7 cellular contexts compared by ENCODE assay signal in the genomic region with DNA sequence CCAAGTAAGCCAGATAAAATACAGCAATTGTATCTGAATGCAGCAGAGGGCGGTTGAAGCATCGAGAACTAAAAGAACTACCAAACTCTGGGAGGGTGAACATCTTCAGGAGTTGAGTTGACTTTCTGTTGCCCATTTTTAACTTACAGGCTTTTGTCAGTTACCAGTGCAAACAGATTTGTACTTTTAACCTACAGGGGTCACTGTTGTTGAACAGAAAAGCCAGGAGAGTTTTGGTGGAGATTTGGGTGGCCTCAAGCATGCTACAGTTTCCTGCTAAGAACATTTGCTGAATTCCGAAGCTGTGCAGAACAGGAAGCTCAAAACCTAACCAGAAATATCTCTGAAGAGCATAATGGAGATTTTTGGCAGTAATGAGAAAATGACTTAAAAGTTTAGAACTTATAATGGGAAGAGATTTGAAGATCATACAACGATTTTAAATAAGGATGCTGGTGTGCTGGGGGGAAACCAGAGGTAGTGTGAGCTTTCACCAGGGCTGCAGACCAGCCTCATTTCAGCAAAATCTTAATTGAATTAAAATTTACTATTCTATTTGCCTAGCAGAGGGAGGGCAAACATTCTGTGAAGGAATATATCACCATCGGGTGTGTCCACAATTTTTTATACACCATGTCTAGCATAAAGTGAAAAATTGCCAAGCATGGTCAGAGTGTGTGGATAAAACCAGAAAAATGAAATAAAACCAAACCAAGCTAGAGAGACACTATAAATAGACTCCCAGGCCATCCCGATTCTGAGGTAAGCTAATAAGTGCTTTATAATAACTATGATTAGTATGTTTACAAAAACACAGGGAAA.
DNase-seq lines count a peak whose midpoint lies in the region; ATAC-seq and TF ChIP-seq lines count a peak whose summit lies in the region.

No MANE protein-coding gene starts in this region.

- intact Hi-C loops in left cardiac atrium (cut with DNase I), result loop anchor here (5.0 to 10.0 kb wide), 2 partner anchors 90 to 317 kb away; no protein-coding TSS in a partner anchor

- ATAC-seq in GM21576 (IDR thresholded peaks at IDR 0.05; ENCODE audit: unreplicated experiment) (peak; percentile 88), left cardiac atrium (peak; percentile 50 to 68), HG03439 (IDR thresholded peaks at IDR 0.05; ENCODE audit: unreplicated experiment) (no peak)

- peak overlapping the region; percentile 4 for H3K9ac ChIP-seq in skeletal muscle satellite cell (ENCODE audit: low read depth, low read length)

- no peaks in the 10 kb centered on the region for H3K36me3 ChIP-seq in GM06990 (ENCODE audit: control insufficient read depth, insufficient read depth, low read length)
- no peaks in the 10 kb centered on the region for H3K36me3 ChIP-seq in WERI-Rb-1
- no peaks in the 10 kb centered on the region for H3K36me3 ChIP-seq in skeletal muscle satellite cell (ENCODE audit: insufficient read depth, low read length)

- H3K4me1 ChIP-seq in skeletal muscle satellite cell (ENCODE audit: control insufficient read depth, insufficient read depth, low read length), result peaks cover 6% of the 10 kb centered on the region

- H3K27me3 ChIP-seq in GM06990 (replicated peaks; ENCODE audit: control insufficient read depth, insufficient read depth, low read length) (no peaks in the 10 kb centered on the region), WERI-Rb-1 (ENCODE audit: insufficient read depth, low read depth, severe bottlenecking) (no peaks in the 10 kb centered on the region), skeletal muscle satellite cell (ENCODE audit: control insufficient read depth, insufficient read depth, low read length) (no peaks in the 10 kb centered on the region)

- no peak overlapping the region for H3K4me2 ChIP-seq in skeletal muscle satellite cell (ENCODE audit: low read length)

- H3K9me3 ChIP-seq in WERI-Rb-1 (ENCODE audit: severe bottlenecking), result no peaks in the 10 kb centered on the region
- no peaks in the 10 kb centered on the region for H3K9me3 ChIP-seq in skeletal muscle satellite cell (replicated peaks; ENCODE audit: low read length)

- DNase-seq in GM06990 (ENCODE audit: extremely low read depth, insufficient read length) (peak; percentile 18), M059J (ENCODE audit: low read depth) (peak; percentile 58), WERI-Rb-1 (no peak), left cardiac atrium (no peak)

- no peak overlapping the region for H3K4me3 ChIP-seq in GM06990 (replicated peaks; ENCODE audit: low read depth, low read length)
- no peak overlapping the region for H3K4me3 ChIP-seq in WERI-Rb-1 (ENCODE audit: low read depth, low read length)
- H3K4me3 ChIP-seq in skeletal muscle satellite cell (ENCODE audit: low read length), result no peak overlapping the region

- TF ChIP-seq CTCF in GM06990 (IDR thresholded peaks at IDR 0.05; ENCODE audit: insufficient read depth, low read length, poor library complexity, severe bottlenecking) (peak; percentile 65), WERI-Rb-1 (IDR thresholded peaks at IDR 0.05; ENCODE audit: low read depth, low read length) (peak; percentile 51)

- no peak overlapping the region for H3K27ac ChIP-seq in WERI-Rb-1

Comparison
In these comparisons a context has a peak if more than half of its experiments do, and no peak if none do; other contexts are left out.
1. DNase-seq: peak in GM06990 (single experiment) and M059J (single experiment); none in WERI-Rb-1 (single experiment) and left cardiac atrium (single experiment).